In genomic region chr5:10724799-10725507, GRCh38 we compare ENCODE assay signal across 9 cellular contexts. TPM values are rescaled to one million over a fixed set of nuclear protein-coding genes. Genes with fewer than 3 reads are reported as not detected.
DNase-seq lines count a peak whose midpoint lies in the region; ATAC-seq and TF ChIP-seq lines count a peak whose summit lies in the region.
"Had no signal": no experiment of that assay in that cellular context is flagged by ENCODE, and none has a peak within 500 bp of the region (broad histone marks: within the 10 kb centered on the region; RNA-seq: fewer than 3 reads in every experiment).

No MANE protein-coding gene starts in this region.

- WGBS in prostate gland: 42% methylated on average over 16 of the region's 16 CpGs

- H3K4me3 ChIP-seq in Panc1 (ENCODE audit: low read depth in 2 of 2, low read length in 2 of 2) (peak overlapping the region; percentile 17 to 42), fibroblast of mammary gland (ENCODE audit: control insufficient read depth, low read depth, low read length) (peak overlapping the region; percentile 27), prostate gland (no peak overlapping the region), OCI-LY7 (ENCODE audit: low read depth, low read length, poor library complexity, severe bottlenecking) (no peak overlapping the region)
- H3K4me3 ChIP-seq: SK-N-MC had no signal

- BruUV-seq in Panc1 (replicated peaks; lab: Mats Ljungman, UMichigan): no TSS peak
- BruUV-seq in OCI-LY7 (replicated peaks; lab: Mats Ljungman, UMichigan): no TSS peak

- H3K9me2 ChIP-seq in OCI-LY7 (ENCODE audit: insufficient read depth, low read length): no peaks in the 10 kb centered on the region

- no peaks in the 10 kb centered on the region for H3K79me2 ChIP-seq in OCI-LY7 (ENCODE audit: insufficient read depth, low read depth, low read length)

- H3K9me3 ChIP-seq in Panc1 (ENCODE audit: control insufficient read depth, insufficient read depth, low read depth, low read length): no peaks in the 10 kb centered on the region
- no peaks in the 10 kb centered on the region for H3K9me3 ChIP-seq in prostate gland
- H3K9me3 ChIP-seq in OCI-LY7 (ENCODE audit: low read length): no peaks in the 10 kb centered on the region

- intact Hi-C loops in Panc1 (cut with micrococcal nuclease; ENCODE audit: unreplicated experiment): no loop called here
- intact Hi-C loops in prostate gland (cut with DNase I): no loop called here
- intact Hi-C loops in OCI-LY7 (cut with micrococcal nuclease; ENCODE audit: unreplicated experiment): no loop called here

- no peaks in the 10 kb centered on the region; the same call in 1 of the 2 replicates for H3K36me3 ChIP-seq in Panc1 (ENCODE audit: control insufficient read depth, insufficient read depth, low read length)
- H3K36me3 ChIP-seq in prostate gland: no peaks in the 10 kb centered on the region
- H3K36me3 ChIP-seq in OCI-LY7 (ENCODE audit: insufficient read depth, low read length): peaks cover 31% of the 10 kb centered on the region

- H4K20me1 ChIP-seq in OCI-LY7 (ENCODE audit: insufficient read depth, low read length): no peaks in the 10 kb centered on the region

- ATAC-seq in Panc1: peak; percentile 80
- no peak for ATAC-seq in HG02870 (IDR thresholded peaks at IDR 0.05; ENCODE audit: unreplicated experiment)

- CTCF ChIA-PET in Panc1 (lab: Charles Lee): interaction anchor here (0.6 to 0.8 kb wide), 2 partner anchors 256 to 263 kb away, joined by 3 to 4 read pairs; no protein-coding TSS in a partner anchor
- CTCF ChIA-PET in OCI-LY7 (lab: Charles Lee; ENCODE audit: unreplicated experiment): interaction anchor here (1.1 kb wide), 1 partner anchor 22 kb away, joined by 4 read pairs; no protein-coding TSS in a partner anchor

- TF ChIP-seq CTCF in Panc1 (IDR thresholded peaks at IDR 0.05) (peak; percentile 67), fibroblast of mammary gland (conservative IDR thresholded peaks at IDR 0.05; ENCODE audit: control insufficient read depth, insufficient read depth, low read depth, low read length) (peak; percentile 56), prostate gland (IDR thresholded peaks at IDR 0.05) (peak in 2 of 4 experiments; percentile 19 to 50), OCI-LY7 (conservative IDR thresholded peaks at IDR 0.05; ENCODE audit: low read length) (no peak)

- no peak overlapping the region for H2AFZ ChIP-seq in OCI-LY7 (ENCODE audit: low read length)

- H3K4me2 ChIP-seq in OCI-LY7 (ENCODE audit: low read length): no peak overlapping the region

- H3K27ac ChIP-seq in Panc1 (ENCODE audit: low read length): peak overlapping the region; percentile 85
- H3K27ac ChIP-seq in prostate gland: peak overlapping the region; percentile 41 to 49
- H3K27ac ChIP-seq in OCI-LY7 (ENCODE audit: low read depth, low read length, poor library complexity, severe bottlenecking): no peak overlapping the region
- H3K27ac ChIP-seq: SK-N-MC had no signal

- POLR2A ChIA-PET in Panc1 (lab: Charles Lee): interaction anchor here (0.6 kb wide), 1 partner anchor 283 kb away, joined by 6 read pairs; no protein-coding TSS in a partner anchor
- POLR2A ChIA-PET in OCI-LY7 (lab: Charles Lee): interaction anchor here (2.7 kb wide), 1 partner anchor 11 kb away, joined by 9 read pairs; no protein-coding TSS in a partner anchor

- H3K4me1 ChIP-seq in Panc1 (ENCODE audit: control insufficient read depth, insufficient read depth, low read length): peaks cover 42% of the 10 kb centered on the region
- no peaks in the 10 kb centered on the region for H3K4me1 ChIP-seq in prostate gland (replicated peaks)
- peaks cover 6% of the 10 kb centered on the region for H3K4me1 ChIP-seq in OCI-LY7 (ENCODE audit: insufficient read depth, low read length, poor library complexity, severe bottlenecking)

- peak; percentile 18 for TF ChIP-seq POLR2A in prostate gland (IDR thresholded peaks at IDR 0.05)

- in situ Hi-C loops in Panc1 (cut with HindIII; ENCODE audit: low pct_unique_long_range_greater_than_20kb, low sequenced_read_pairs): no loop called here

- DNase-seq in EL (peak; percentile 90), Panc1 (ENCODE audit: low read depth, low spot score) (peak; percentile 88), fibroblast of mammary gland (ENCODE audit: low read depth) (peak; percentile 92), prostate gland (ENCODE audit: low spot score) (peak; percentile 51), OCI-LY7 (ENCODE audit: low spot score) (no peak)
- DNase-seq in activated naive CD4-positive, alpha-beta T cell (lab: John Stamatoyannopoulos, UW): no peak
- no peak for DNase-seq in effector CD8-positive, alpha-beta T cell (lab: John Stamatoyannopoulos, UW)

- H3K27me3 ChIP-seq in Panc1 (ENCODE audit: control insufficient read depth, insufficient read depth, low read length) (no peaks in the 10 kb centered on the region), prostate gland (replicated peaks; ENCODE audit: insufficient read depth) (no peaks in the 10 kb centered on the region)

RNA-seq across cellular contexts. Expression of gene DAP, which starts 36.1 kb away (rescaled TPM):
- total RNA-seq in Panc1 (2021; ENCODE audit: unreplicated experiment) (108 TPM), prostate gland (100 to 1,000 TPM in 1 of 2 donors, 10 to 100 TPM in 1; 86.2 to 111 TPM), OCI-LY7 (2022) (92.4 and 96.1 TPM in 2 replicates)
- 103 TPM for polyA plus RNA-seq in Panc1 (2012; ENCODE audit: insufficient read length)
- total RNA-seq in OCI-LY7 (2014; rRNA removed; shearing (Covaris generic)): 15.9 and 21.5 TPM in 2 replicates

Comparison
In these comparisons a context has a peak if more than half of its experiments do, and no peak if none do; other contexts are left out.
1. DNase-seq: peak in EL (single experiment), Panc1 (single experiment), fibroblast of mammary gland (single experiment) and prostate gland (single experiment); none in OCI-LY7 (single experiment), activated naive CD4-positive, alpha-beta T cell (0 of 4) and effector CD8-positive, alpha-beta T cell (single experiment).
2. H3K4me3 ChIP-seq: peak in Panc1 (2 of 2) and fibroblast of mammary gland (single experiment); none in prostate gland (0 of 2) and OCI-LY7 (single experiment).